In genomic region chr13:40084934-40085333, GRCh38 we compare ENCODE assay signal across 30 cellular contexts.
"Had no signal": no experiment of that assay in that cellular context is flagged by ENCODE, and none has a peak within 500 bp of the region (broad histone marks: within the 10 kb centered on the region; RNA-seq: fewer than 3 reads in every experiment).

No MANE protein-coding gene starts in this region.

- H3K4me3 Mint-ChIP-seq: naive thymus-derived CD8-positive, alpha-beta T cell; natural killer cell treated with Interleukin-12 subunit alpha and Interleukin-12 subunit beta and Interleukin-15 and Interleukin-18, amount 100 ng/mL, for 72 hours; nephron progenitor cell; neural crest cell; stimulated activated memory B cell treated with anti-CD40 and anti-IgM and Interleukin-4, amounts not matched to agents 10 μg/mL and 1 μg/mL and 100 μg/mL, for 72 hours; stimulated activated naive CD8-positive, alpha-beta T cell treated with anti-CD3 and anti-CD28 coated beads, Interleukin-15, amount 100 ng/mL, for 72 hours; type B pancreatic cell had no signal

- H3K4me1 ChIP-seq: pancreas, prostate gland, suprapubic skin, upper lobe of right lung, uterus had no signal

- H3K27ac ChIP-seq: neutrophil, pancreas, prostate gland, spleen, suprapubic skin, testis, tibial artery, transverse colon, upper lobe of right lung, uterus had no signal

- H3K36me3 Mint-ChIP-seq: natural killer cell treated with Interleukin-12 subunit alpha and Interleukin-12 subunit beta and Interleukin-15 and Interleukin-18, amount 100 ng/mL, for 72 hours; stimulated activated memory B cell treated with anti-CD40 and anti-IgM and Interleukin-4, amounts not matched to agents 10 μg/mL and 1 μg/mL and 100 μg/mL, for 72 hours; type B pancreatic cell had no signal

- DNase-seq: naive thymus-derived CD8-positive, alpha-beta T cell; nephron progenitor cell; nucleus accumbens; pancreas; right cardiac atrium; spleen; stimulated activated CD4-positive, alpha-beta T cell treated with anti-CD3 and anti-CD28 coated beads, Interleukin-12 subunit alpha, Interleukin-12 subunit beta, amount 100 ng/mL, for 4 hours; stimulated activated CD4-positive, alpha-beta T cell treated with anti-CD3 and anti-CD28 coated beads, Interleukin-1b, Interleukin-23, amount 100 ng/mL, for 48 hours; stimulated activated CD4-positive, alpha-beta T cell treated with anti-CD3 and anti-CD28 coated beads, Interleukin-4, amount 100 ng/mL, for 1 hour; stimulated activated CD4-positive, alpha-beta T cell treated with anti-CD3 and anti-CD28 coated beads, Interleukin-4, amount 100 ng/mL, for 4 hours; stimulated activated CD8-positive, alpha-beta memory T cell treated with anti-CD3 and anti-CD28 coated beads, Interleukin-4, amount 100 ng/mL, for 48 hours; stimulated activated naive CD4-positive, alpha-beta T cell; stimulated activated naive CD8-positive, alpha-beta T cell treated with anti-CD3 and anti-CD28 coated beads, Interleukin-15, amount 100 ng/mL, for 72 hours; stimulated activated naive CD8-positive, alpha-beta T cell treated with anti-CD3 and anti-CD28 coated beads, Interleukin-15, Interleukin-2, amounts not matched to agents 100 U/mL and 50 U/mL, for 24 hours; substantia nigra; testis; tibial artery; transverse colon; upper lobe of right lung; uterus had no signal

- ATAC-seq: naive thymus-derived CD8-positive, alpha-beta T cell; natural killer cell treated with Interleukin-12 subunit alpha and Interleukin-12 subunit beta and Interleukin-15 and Interleukin-18, amount 100 ng/mL, for 72 hours; pancreas; right cardiac atrium; sciatic nerve; stimulated activated memory B cell treated with anti-CD40 and anti-IgM and Interleukin-4, amounts not matched to agents 10 μg/mL and 1 μg/mL and 100 μg/mL, for 72 hours; stimulated activated naive CD8-positive, alpha-beta T cell treated with anti-CD3 and anti-CD28 coated beads, Interleukin-15, amount 100 ng/mL, for 72 hours; stimulated activated naive CD8-positive, alpha-beta T cell treated with anti-CD3 and anti-CD28 coated beads, Interleukin-15, Interleukin-2, amounts not matched to agents 100 U/mL and 50 U/mL, for 24 hours; upper lobe of right lung had no signal

- H3K9me3 ChIP-seq: neutrophil, pancreas, prostate gland, spleen, suprapubic skin, testis, tibial artery, transverse colon, upper lobe of right lung, uterus had no signal

- H3K9me3 Mint-ChIP-seq: naive thymus-derived CD8-positive, alpha-beta T cell; natural killer cell treated with Interleukin-12 subunit alpha and Interleukin-12 subunit beta and Interleukin-15 and Interleukin-18, amount 100 ng/mL, for 72 hours; stimulated activated memory B cell treated with anti-CD40 and anti-IgM and Interleukin-4, amounts not matched to agents 10 μg/mL and 1 μg/mL and 100 μg/mL, for 72 hours; stimulated activated naive CD8-positive, alpha-beta T cell treated with anti-CD3 and anti-CD28 coated beads, Interleukin-15, amount 100 ng/mL, for 72 hours; type B pancreatic cell had no signal

- H3K4me1 Mint-ChIP-seq: stimulated activated memory B cell treated with anti-CD40 and anti-IgM and Interleukin-4, amounts not matched to agents 10 μg/mL and 1 μg/mL and 100 μg/mL, for 72 hours; stimulated activated naive CD8-positive, alpha-beta T cell treated with anti-CD3 and anti-CD28 coated beads, Interleukin-15, amount 100 ng/mL, for 72 hours had no signal

- H3K4me3 ChIP-seq: pancreas, prostate gland, skin epidermis, smooth muscle cell, spleen, suprapubic skin, testis, tibial artery, transverse colon, upper lobe of right lung, uterus had no signal

- H3K27me3 ChIP-seq: neutrophil, pancreas, spleen, suprapubic skin, testis, tibial artery, transverse colon, upper lobe of right lung, uterus had no signal

- FAIRE-seq: pancreas had no signal

- H3K27ac Mint-ChIP-seq: naive thymus-derived CD8-positive, alpha-beta T cell; natural killer cell treated with Interleukin-12 subunit alpha and Interleukin-12 subunit beta and Interleukin-15 and Interleukin-18, amount 100 ng/mL, for 72 hours; nephron progenitor cell; stimulated activated memory B cell treated with anti-CD40 and anti-IgM and Interleukin-4, amounts not matched to agents 10 μg/mL and 1 μg/mL and 100 μg/mL, for 72 hours; stimulated activated naive CD8-positive, alpha-beta T cell treated with anti-CD3 and anti-CD28 coated beads, Interleukin-15, amount 100 ng/mL, for 72 hours; type B pancreatic cell had no signal

- H3K4me2 ChIP-seq: smooth muscle cell had no signal

- H3K27me3 Mint-ChIP-seq: naive thymus-derived CD8-positive, alpha-beta T cell; stimulated activated memory B cell treated with anti-CD40 and anti-IgM and Interleukin-4, amounts not matched to agents 10 μg/mL and 1 μg/mL and 100 μg/mL, for 72 hours; stimulated activated naive CD8-positive, alpha-beta T cell treated with anti-CD3 and anti-CD28 coated beads, Interleukin-15, amount 100 ng/mL, for 72 hours; type B pancreatic cell had no signal

- H3K36me3 ChIP-seq: neutrophil, pancreas, prostate gland, spleen, suprapubic skin, tibial artery, transverse colon, upper lobe of right lung, uterus had no signal
